9 cellular contexts compared by ENCODE assay signal in genomic region chr6:159094444-159095252, GRCh38. TPM values are rescaled to one million over a fixed set of nuclear protein-coding genes. Genes with fewer than 3 reads are reported as not detected.
DNase-seq lines count a peak whose midpoint lies in the region; ATAC-seq and TF ChIP-seq lines count a peak whose summit lies in the region.
"Had no signal": no experiment of that assay in that cellular context is flagged by ENCODE, and none has a peak within 500 bp of the region (broad histone marks: within the 10 kb centered on the region; RNA-seq: fewer than 3 reads in every experiment).

No MANE protein-coding gene starts in this region.

- no peaks in the 10 kb centered on the region for H4K20me1 ChIP-seq in neural progenitor cell (ENCODE audit: low read depth)

- no peaks in the 10 kb centered on the region for H3K27me3 ChIP-seq in neural progenitor cell

- H3K27ac ChIP-seq in neural progenitor cell, result no peak overlapping the region

- no peak overlapping the region for H2AFZ ChIP-seq in neural progenitor cell (replicated peaks)

- no peaks in the 10 kb centered on the region for H3K27me3 Mint-ChIP-seq in activated naive CD4-positive, alpha-beta T cell treated with anti-CD3 and anti-CD28 coated beads, Interleukin-2, amount 10 ng/mL, durations not matched to agents 7 days and 5 days
- H3K27me3 Mint-ChIP-seq in neural progenitor cell (ENCODE audit: insufficient read depth, low read depth), result peaks cover 4% of the 10 kb centered on the region

- no peaks in the 10 kb centered on the region for H3K9me3 Mint-ChIP-seq in activated naive CD4-positive, alpha-beta T cell treated with anti-CD3 and anti-CD28 coated beads, Interleukin-2, amount 10 ng/mL, durations not matched to agents 7 days and 5 days
- no peaks in the 10 kb centered on the region for H3K9me3 Mint-ChIP-seq in neural progenitor cell

- H3K79me2 ChIP-seq in neural progenitor cell (ENCODE audit: low read depth), result no peaks in the 10 kb centered on the region

- CTCF ChIA-PET in activated naive CD4-positive, alpha-beta T cell treated with anti-CD3 and anti-CD28 coated beads, Interleukin-2, amount 10 ng/mL, durations not matched to agents 7 days and 5 days (lab: Charles Lee), result interaction anchor here (1.1 to 1.8 kb wide), 6 partner anchors 9 to 87 kb away, joined by 3 to 9 read pairs (median 4); partner anchors contain the start of gene TAGAP

- ATAC-seq in GM19351 (IDR thresholded peaks at IDR 0.05; ENCODE audit: unreplicated experiment), result peak; percentile 70

- no peaks in the 10 kb centered on the region for H3K9me3 ChIP-seq in neural progenitor cell (ENCODE audit: low read depth)

- H3K4me3 ChIP-seq in neural progenitor cell, result no peak overlapping the region

- peak overlapping the region; percentile 92 for H3K27ac Mint-ChIP-seq in activated naive CD4-positive, alpha-beta T cell treated with anti-CD3 and anti-CD28 coated beads, Interleukin-2, amount 10 ng/mL, durations not matched to agents 7 days and 5 days
- no peak overlapping the region for H3K27ac Mint-ChIP-seq in neural progenitor cell

- H3F3A ChIP-seq in neural progenitor cell (ENCODE audit: low read depth), result no peaks in the 10 kb centered on the region

- H3K9ac ChIP-seq in neural progenitor cell, result no peak overlapping the region

- no peak for TF ChIP-seq CTCF in neural progenitor cell (IDR thresholded peaks at IDR 0.05)

- no peak overlapping the region for H3K4me2 ChIP-seq in neural progenitor cell

- no peaks in the 10 kb centered on the region for H3K4me1 ChIP-seq in neural progenitor cell

- H3K36me3 ChIP-seq in neural progenitor cell, result no peaks in the 10 kb centered on the region

- H3K4me3 Mint-ChIP-seq in activated naive CD4-positive, alpha-beta T cell treated with anti-CD3 and anti-CD28 coated beads, Interleukin-2, amount 10 ng/mL, durations not matched to agents 7 days and 5 days, result peak overlapping the region; percentile 73
- H3K4me3 Mint-ChIP-seq in neural progenitor cell, result no peak overlapping the region

- DNase-seq in NCI-H2171 (lab: John Stamatoyannopoulos, UW), result peak; percentile 90
- peak; percentile 59 for DNase-seq in activated naive CD4-positive, alpha-beta T cell treated with anti-CD3 and anti-CD28 coated beads, Interleukin-2, amount 10 ng/mL, durations not matched to agents 7 days and 5 days
- DNase-seq in stimulated activated CD8-positive, alpha-beta memory T cell treated with anti-CD3 and anti-CD28 coated beads, Interleukin-4, amount 100 ng/mL, for 24 hours (ENCODE audit: low read depth), result peak; percentile 50
- no peak for DNase-seq in NCI-H748 (lab: John Stamatoyannopoulos, UW; ENCODE audit: unreplicated experiment)
- no peak for DNase-seq in NCI-H774 (lab: John Stamatoyannopoulos, UW)
- DNase-seq in DMS153 treated with DMSO at 0.1 percent for 48 hours (lab: John Stamatoyannopoulos, UW; ENCODE audit: unreplicated experiment), result no peak
- no peak for DNase-seq in neural progenitor cell (ENCODE audit: low spot score)
- DNase-seq: small intestine had no signal

- H3K4me1 Mint-ChIP-seq in activated naive CD4-positive, alpha-beta T cell treated with anti-CD3 and anti-CD28 coated beads, Interleukin-2, amount 10 ng/mL, durations not matched to agents 7 days and 5 days, result peaks cover 59% of the 10 kb centered on the region
- peaks cover 25% of the 10 kb centered on the region for H3K4me1 Mint-ChIP-seq in neural progenitor cell

- peaks cover 4% of the 10 kb centered on the region for H3K36me3 Mint-ChIP-seq in activated naive CD4-positive, alpha-beta T cell treated with anti-CD3 and anti-CD28 coated beads, Interleukin-2, amount 10 ng/mL, durations not matched to agents 7 days and 5 days
- H3K36me3 Mint-ChIP-seq in neural progenitor cell, result no peaks in the 10 kb centered on the region

RNA-seq across cellular contexts. Expression of gene TAGAP, which starts 49.9 kb away (rescaled TPM):
- not detected in 2 replicates for total RNA-seq in neural progenitor cell (ENCODE audit: low replicate concordance)

Comparison
In these comparisons a context has a peak if more than half of its experiments do, and no peak if none do; other contexts are left out.
1. DNase-seq: peak in NCI-H2171 (single experiment), activated naive CD4-positive, alpha-beta T cell treated with anti-CD3 and anti-CD28 coated beads, Interleukin-2, amount 10 ng/mL, durations not matched to agents 7 days and 5 days (single experiment) and stimulated activated CD8-positive, alpha-beta memory T cell treated with anti-CD3 and anti-CD28 coated beads, Interleukin-4, amount 100 ng/mL, for 24 hours (single experiment); none in NCI-H748 (single experiment), NCI-H774 (single experiment), DMS153 treated with DMSO at 0.1 percent for 48 hours (single experiment) and neural progenitor cell (single experiment).